In the genomic region with DNA sequence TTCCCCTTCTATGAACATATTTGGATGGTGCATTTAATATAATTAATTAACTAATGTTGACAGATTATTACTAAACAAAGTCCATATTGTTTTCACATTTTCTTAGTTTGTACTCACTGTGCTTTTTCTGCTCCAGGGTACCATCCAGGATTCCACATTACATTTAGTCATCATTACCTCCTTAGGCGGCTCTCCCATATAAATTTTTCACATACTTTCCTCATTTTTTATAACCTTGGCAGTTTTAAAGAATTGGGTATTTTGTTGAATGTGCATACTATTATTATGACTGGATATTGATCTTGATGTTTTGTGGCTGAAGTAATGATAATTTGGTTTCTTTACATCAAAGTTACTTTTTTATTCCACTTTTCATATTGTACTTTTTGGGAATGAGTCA, we compare ENCODE assay signal across 17 cellular contexts.
DNase-seq lines count a peak whose midpoint lies in the region; ATAC-seq, FAIRE-seq and TF ChIP-seq lines count a peak whose summit lies in the region.
"Had no signal": no experiment of that assay in that cellular context is flagged by ENCODE, and none has a peak within 500 bp of the region (broad histone marks: within the 10 kb centered on the region; RNA-seq: fewer than 3 reads in every experiment).

No MANE protein-coding gene starts in this region.

- H3K9me3 ChIP-seq in SK-N-SH (no peaks in the 10 kb centered on the region; the same call in 1 of the 2 replicates), PC-3 (ENCODE audit: low read length) (no peaks in the 10 kb centered on the region), H1 (ENCODE audit: insufficient read depth in 2 of 2, low read depth in 1 of 2, low read length in 1 of 2) (no peaks in the 10 kb centered on the region)
- H3K9me3 ChIP-seq: A549 had no signal

- no peak overlapping the region for H3K14ac ChIP-seq in H1 (ENCODE audit: insufficient read length)

- POLR2A ChIA-PET in SK-N-SH (lab: Yijun Ruan, JAX) (no interaction called here), PC-3 (lab: Charles Lee; ENCODE audit: unreplicated experiment) (no interaction called here), H1 (lab: Charles Lee; ENCODE audit: partially characterized antibody) (no interaction called here)

- H3K18ac ChIP-seq in H1 (ENCODE audit: extremely low read depth, low read length), result no peak overlapping the region

- TF ChIP-seq EP300 in SK-N-SH (IDR thresholded peaks at IDR 0.05; ENCODE audit: borderline replicate concordance in 1 of 2, low read depth in 1 of 2, low read length in 1 of 2) (no peak), H1 (IDR thresholded peaks at IDR 0.05; ENCODE audit: borderline replicate concordance in 1 of 2, low read depth in 2 of 2, low read length in 2 of 2) (no peak)

- no peak overlapping the region for H3K4ac ChIP-seq in H1 (replicated peaks; ENCODE audit: insufficient read length, low read depth, low read length)

- CTCF ChIA-PET in SK-N-SH (lab: Yijun Ruan, JAX) (interaction anchor here (0.7 kb wide), 1 partner anchor 1763 kb away, joined by 3 read pairs; no protein-coding TSS in a partner anchor), PC-3 (lab: Charles Lee) (no interaction called here), H1 (lab: Charles Lee; ENCODE audit: partially characterized antibody) (no interaction called here)

- intact Hi-C loops in PC-3 (cut with micrococcal nuclease), result no loop called here

- TF ChIP-seq CTCF in SK-N-SH (IDR thresholded peaks at IDR 0.05) (no peak), PC-3 (conservative IDR thresholded peaks at IDR 0.05; ENCODE audit: low read depth, low read length) (no peak), H1 (IDR thresholded peaks at IDR 0.05; ENCODE audit: control extremely low read depth in 1 of 3, insufficient read depth in 1 of 3, low read depth in 1 of 3, low read length in 3 of 3) (no peak)

- H3K27ac ChIP-seq in SK-N-SH (ENCODE audit: low read depth in 2 of 2, low read length in 1 of 2), result no peak overlapping the region
- no peak overlapping the region for H3K27ac ChIP-seq in PC-3 (ENCODE audit: low read length)
- H3K27ac ChIP-seq in H1 (ENCODE audit: low read depth, low read length), result no peak overlapping the region
- H3K27ac ChIP-seq: 22Rv1, A549, C4-2B had no signal

- TF ChIP-seq POLR2A in H1 (IDR thresholded peaks at IDR 0.05; ENCODE audit: control extremely low read depth in 1 of 2, low read depth in 2 of 2, low read length in 2 of 2), result no peak

- no peak overlapping the region for H2AK5ac ChIP-seq in H1 (ENCODE audit: low read depth, low read length)

- no peak for ATAC-seq in SK-N-SH treated with all-trans-retinoic acid at 6 μM for 48 hours
- peak; percentile 82 for ATAC-seq in PC-3
- no peak for ATAC-seq in HG03342 (IDR thresholded peaks at IDR 0.05; ENCODE audit: unreplicated experiment)
- no peak for ATAC-seq in HG02642 (IDR thresholded peaks at IDR 0.05; ENCODE audit: poor library complexity, unreplicated experiment)
- ATAC-seq: A549 had no signal

- H3K79me2 ChIP-seq in SK-N-SH (ENCODE audit: insufficient read depth), result no peaks in the 10 kb centered on the region
- H3K79me2 ChIP-seq in PC-3 (ENCODE audit: low read length), result no peaks in the 10 kb centered on the region
- no peaks in the 10 kb centered on the region for H3K79me2 ChIP-seq in H1 (ENCODE audit: control insufficient read depth in 1 of 2, insufficient read depth in 2 of 2, low read length in 2 of 2)

- no peak overlapping the region for H3K23ac ChIP-seq in H1 (ENCODE audit: insufficient read length)

- no peak overlapping the region for H2BK20ac ChIP-seq in H1 (ENCODE audit: low read length)

- no peak for FAIRE-seq in H1 (lab: Jason Lieb, UNC)
- FAIRE-seq: A549 had no signal

- TF ChIP-seq RAD21 in SK-N-SH (IDR thresholded peaks at IDR 0.05; ENCODE audit: low read length) (no peak), H1 (IDR thresholded peaks at IDR 0.05 in 1 of 2, conservative IDR thresholded peaks at IDR 0.05 in 1 of 2; ENCODE audit: low read depth in 2 of 2, low read length in 2 of 2) (no peak)

- H3K4me1 ChIP-seq in SK-N-SH (ENCODE audit: control insufficient read depth in 1 of 2, insufficient read depth in 2 of 2, low read depth in 1 of 2, low read length in 1 of 2), result no peaks in the 10 kb centered on the region
- no peaks in the 10 kb centered on the region for H3K4me1 ChIP-seq in PC-3 (ENCODE audit: insufficient read depth, low read length)
- peaks cover 0 to 14% (median 2%) of the 10 kb centered on the region in 4 experiments; a peak in 1 of 7 replicates for H3K4me1 ChIP-seq in H1 (replicated peaks in 1 of 4; ENCODE audit: control insufficient read depth in 3 of 4, insufficient read depth in 4 of 4, low read length in 3 of 4)
- H3K4me1 ChIP-seq: A549 had no signal

- H4K8ac ChIP-seq in H1 (ENCODE audit: extremely low read depth, insufficient read depth, low read length), result no peak overlapping the region

- H2AFZ ChIP-seq in SK-N-SH (ENCODE audit: low read depth) (no peak overlapping the region), PC-3 (ENCODE audit: low read length) (no peak overlapping the region), H1 (ENCODE audit: low read length) (no peak overlapping the region)

- H3K36me3 ChIP-seq in SK-N-SH (replicated peaks in 1 of 2; ENCODE audit: control insufficient read depth in 1 of 2, insufficient read depth in 2 of 2, low read length in 1 of 2), result no peaks in the 10 kb centered on the region
- no peaks in the 10 kb centered on the region for H3K36me3 ChIP-seq in PC-3 (ENCODE audit: low read depth, low read length)
- no peaks in the 10 kb centered on the region for H3K36me3 ChIP-seq in H1 (ENCODE audit: control insufficient read depth in 2 of 4, insufficient read depth in 4 of 4, low read length in 3 of 4)

- 42% methylated on average over 1 of the region's 1 CpG for WGBS in SK-N-SH (ENCODE audit: low lambda C conversion rate)
- 82% methylated on average over 1 of the region's 1 CpG; no CpG with 5 or more reads in 1 of the 2 experiments for WGBS in H1 (ENCODE audit: extremely low coverage in 1 of 2, insufficient coverage in 1 of 2, insufficient read length in 1 of 2, insufficient replicate concordance in 2 of 2, low coverage in 1 of 2, low lambda C conversion rate in 2 of 2, missing lambda C conversion rate in 1 of 2), 2 experiments

- BruUV-seq in PC-3 (replicated peaks; lab: Mats Ljungman, UMichigan), result no TSS peak

- H3K23me2 ChIP-seq in H1 (ENCODE audit: low read depth, low read length), result no peaks in the 10 kb centered on the region

- H4K91ac ChIP-seq in H1 (replicated peaks; ENCODE audit: insufficient read length, low read length), result no peak overlapping the region

- no peak overlapping the region for H3K9ac ChIP-seq in SK-N-SH
- H3K9ac ChIP-seq in PC-3 (ENCODE audit: low read length), result no peak overlapping the region
- no peak overlapping the region for H3K9ac ChIP-seq in H1 (replicated peaks in 1 of 4; ENCODE audit: extremely low read depth in 1 of 4, low read depth in 3 of 4, low read length in 3 of 4)

- H3F3A ChIP-seq in SK-N-SH (replicated peaks; ENCODE audit: insufficient read depth), result no peaks in the 10 kb centered on the region
- no peaks in the 10 kb centered on the region for H3F3A ChIP-seq in PC-3 (ENCODE audit: low read length, unreplicated experiment)

- H3K79me1 ChIP-seq in H1 (ENCODE audit: low read depth, low read length), result no peaks in the 10 kb centered on the region

- H4K20me1 ChIP-seq in SK-N-SH (ENCODE audit: insufficient read depth), result no peaks in the 10 kb centered on the region
- H4K20me1 ChIP-seq in PC-3 (ENCODE audit: low read length), result no peaks in the 10 kb centered on the region
- H4K20me1 ChIP-seq in H1 (replicated peaks in 1 of 2; ENCODE audit: control insufficient read depth in 1 of 2, insufficient read depth in 2 of 2, low read length in 2 of 2), result no peaks in the 10 kb centered on the region

- no peak overlapping the region for H3K4me3 ChIP-seq in SK-N-SH (ENCODE audit: low read depth in 2 of 2, low read length in 1 of 2)
- no peak overlapping the region for H3K4me3 ChIP-seq in PC-3 (ENCODE audit: low read length)
- H3K4me3 ChIP-seq in H1 (ENCODE audit: extremely low read depth in 1 of 4, insufficient read depth in 2 of 4, low read depth in 3 of 4, low read length in 4 of 4), result no peak overlapping the region
- H3K4me3 ChIP-seq: A549 had no signal

- no peak overlapping the region; the same call in 1 of the 2 replicates for H2BK5ac ChIP-seq in H1 (ENCODE audit: low read depth, low read length)

- DNase-seq in SK-N-SH, result no peak
- DNase-seq in PC-3, result peak; percentile 46
- DNase-seq in H1 (ENCODE audit: low read depth in 1 of 2, low spot score in 2 of 2), result no peak
- DNase-seq in NCI-H1048 (lab: John Stamatoyannopoulos, UW), result no peak
- DNase-seq: AML-193; CD4-positive, alpha-beta T cell; DMS153; DMS79; GF-D8; GOT3; H9 had no signal

- H3K27me3 ChIP-seq in SK-N-SH (ENCODE audit: insufficient read depth), result no peaks in the 10 kb centered on the region
- no peaks in the 10 kb centered on the region for H3K27me3 ChIP-seq in PC-3 (ENCODE audit: low read length)
- no peaks in the 10 kb centered on the region for H3K27me3 ChIP-seq in H1 (replicated peaks in 1 of 4; ENCODE audit: control insufficient read depth in 3 of 4, extremely low read depth in 1 of 4, insufficient read depth in 3 of 4, low read length in 3 of 4)

- H4K5ac ChIP-seq in H1 (ENCODE audit: insufficient read length, low read depth, low read length), result no peak overlapping the region

- H2BK15ac ChIP-seq in H1 (ENCODE audit: low read length), result no peak overlapping the region

- H2BK12ac ChIP-seq in H1 (ENCODE audit: low read depth, low read length), result no peak overlapping the region

- H3K9me2 ChIP-seq in SK-N-SH (no peaks in the 10 kb centered on the region), PC-3 (replicated peaks; ENCODE audit: low read length) (no peaks in the 10 kb centered on the region)

- no peak overlapping the region for H3K56ac ChIP-seq in H1 (replicated peaks; ENCODE audit: insufficient read length, low read depth, low read length)

- H2BK120ac ChIP-seq in H1 (replicated peaks; ENCODE audit: low read depth, low read length), result peak overlapping the region; percentile 14

- H3K4me2 ChIP-seq in SK-N-SH (no peak overlapping the region), PC-3 (ENCODE audit: low read length) (no peak overlapping the region), H1 (ENCODE audit: insufficient read depth in 1 of 2, low read depth in 2 of 2, low read length in 2 of 2) (no peak overlapping the region)
- H3K4me2 ChIP-seq: A549 had no signal

TF ChIP-seq in SK-N-SH treated with all-trans-retinoic acid at 6 μM for 48 hours, 23 proteins besides CTCF, POLR2A, EP300 and RAD21:
- peak; percentile 12; the same call in 1 of the 2 replicates for TF ChIP-seq ISL1 (CRISPR knock-in tag; IDR thresholded peaks at IDR 0.05)
- no peak for TF ChIP-seq ZNF70 (CRISPR knock-in tag; IDR thresholded peaks at IDR 0.05)

TF ChIP-seq in SK-N-SH, 30 proteins besides CTCF, POLR2A, EP300 and RAD21 (continues in another document):
- TF ChIP-seq, protein P1, sequence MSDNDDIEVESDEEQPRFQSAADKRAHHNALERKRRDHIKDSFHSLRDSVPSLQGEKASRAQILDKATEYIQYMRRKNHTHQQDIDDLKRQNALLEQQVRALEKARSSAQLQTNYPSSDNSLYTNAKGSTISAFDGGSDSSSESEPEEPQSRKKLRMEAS (IDR thresholded peaks at IDR 0.05; ENCODE audit: low read depth), result no peak

TF ChIP-seq in H1, 55 proteins besides CTCF, POLR2A, EP300 and RAD21 (continues in another document):
- no peak for TF ChIP-seq FOSL1 (IDR thresholded peaks at IDR 0.05; ENCODE audit: insufficient read depth, low read depth, low read length)
- TF ChIP-seq SIX5 (IDR thresholded peaks at IDR 0.05; ENCODE audit: low read depth, low read length), result no peak
